In the genomic region with DNA sequence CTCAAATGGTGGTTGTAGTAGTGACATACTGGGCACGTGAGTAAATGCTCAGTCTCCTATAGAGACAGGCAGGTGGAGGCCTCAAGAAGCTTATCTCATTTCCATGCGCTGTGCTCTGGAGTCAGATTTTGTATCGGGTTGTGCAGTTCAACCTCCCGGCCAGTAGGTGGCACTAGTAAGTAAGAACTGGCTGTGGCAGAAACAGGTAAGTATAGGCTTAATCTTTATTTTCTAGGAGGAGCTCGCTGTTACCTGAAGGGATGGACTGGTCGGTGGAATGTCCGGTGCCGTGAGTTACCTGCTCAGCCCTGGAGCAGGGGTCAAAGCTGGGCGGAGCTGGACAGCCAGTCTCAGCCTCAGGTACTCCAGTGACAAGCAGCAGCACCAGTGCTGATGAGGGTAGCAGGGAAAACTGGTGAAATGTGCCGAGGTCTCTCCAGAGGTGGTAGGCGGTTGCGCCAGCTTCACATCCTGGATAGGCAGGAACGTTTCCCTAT, we compare ENCODE assay signal across 9 cellular contexts.
DNase-seq lines count a peak whose midpoint lies in the region; ATAC-seq and TF ChIP-seq lines count a peak whose summit lies in the region.
"Had no signal": no experiment of that assay in that cellular context is flagged by ENCODE, and none has a peak within 500 bp of the region (broad histone marks: within the 10 kb centered on the region; RNA-seq: fewer than 3 reads in every experiment).

No MANE protein-coding gene starts in this region.

- H3K4me3 Mint-ChIP-seq in activated naive CD8-positive, alpha-beta T cell treated with anti-CD3 and anti-CD28 coated beads, Interleukin-2, amount 50 U/mL, for 24 hours: peak overlapping the region; percentile 29
- H3K4me3 Mint-ChIP-seq: brain had no signal

- POLR2A ChIA-PET in Panc1 (lab: Charles Lee): no interaction called here

- H3K9me3 ChIP-seq in Panc1 (ENCODE audit: control insufficient read depth, insufficient read depth, low read depth, low read length): no peaks in the 10 kb centered on the region
- H3K9me3 ChIP-seq in iPS DF 6.9 (ENCODE audit: control insufficient read depth, insufficient read depth, low read length): no peaks in the 10 kb centered on the region

- CTCF ChIA-PET in Panc1 (lab: Charles Lee): interaction anchor here (1.4 kb wide), 1 partner anchor 1058 kb away, joined by 3 read pairs; no protein-coding TSS in a partner anchor

- H3K36me3 Mint-ChIP-seq in activated naive CD8-positive, alpha-beta T cell treated with anti-CD3 and anti-CD28 coated beads, Interleukin-2, amount 50 U/mL, for 24 hours (ENCODE audit: low read depth): no peaks in the 10 kb centered on the region
- H3K36me3 Mint-ChIP-seq: brain had no signal

- H3K27ac Mint-ChIP-seq in activated naive CD8-positive, alpha-beta T cell treated with anti-CD3 and anti-CD28 coated beads, Interleukin-2, amount 50 U/mL, for 24 hours: no peak overlapping the region
- H3K27ac Mint-ChIP-seq: brain had no signal

- no peaks in the 10 kb centered on the region for H3K36me3 ChIP-seq in Panc1 (ENCODE audit: control insufficient read depth, insufficient read depth, low read length)
- H3K36me3 ChIP-seq in iPS DF 6.9 (ENCODE audit: control insufficient read depth, insufficient read depth, low read length): no peaks in the 10 kb centered on the region

- no peaks in the 10 kb centered on the region for H3K9me3 Mint-ChIP-seq in activated naive CD8-positive, alpha-beta T cell treated with anti-CD3 and anti-CD28 coated beads, Interleukin-2, amount 50 U/mL, for 24 hours

- H3K4me1 Mint-ChIP-seq in activated naive CD8-positive, alpha-beta T cell treated with anti-CD3 and anti-CD28 coated beads, Interleukin-2, amount 50 U/mL, for 24 hours: no peaks in the 10 kb centered on the region

- H3K27ac ChIP-seq in Panc1 (ENCODE audit: low read length) (no peak overlapping the region), iPS DF 6.9 (ENCODE audit: low read length) (no peak overlapping the region)

- WGBS in iPS DF 6.9 (ENCODE audit: insufficient coverage, insufficient read length): no CpG with 5 or more reads among the region's 13 CpGs

- intact Hi-C loops in Panc1 (cut with micrococcal nuclease; ENCODE audit: unreplicated experiment): no loop called here

- peak overlapping the region; percentile 5 to 14; a peak in 1 of 4 replicates for H3K4me3 ChIP-seq in Panc1 (ENCODE audit: low read depth in 2 of 2, low read length in 2 of 2)
- H3K4me3 ChIP-seq in iPS DF 6.9 (ENCODE audit: low read length): no peak overlapping the region

- no peaks in the 10 kb centered on the region for H3K27me3 ChIP-seq in Panc1 (ENCODE audit: control insufficient read depth, insufficient read depth, low read length)
- H3K27me3 ChIP-seq in iPS DF 6.9 (ENCODE audit: control insufficient read depth, insufficient read depth, low read length): no peaks in the 10 kb centered on the region

- no peaks in the 10 kb centered on the region for H3K27me3 Mint-ChIP-seq in activated naive CD8-positive, alpha-beta T cell treated with anti-CD3 and anti-CD28 coated beads, Interleukin-2, amount 50 U/mL, for 24 hours
- H3K27me3 Mint-ChIP-seq: brain had no signal

- in situ Hi-C loops in Panc1 (cut with HindIII; ENCODE audit: low pct_unique_long_range_greater_than_20kb, low sequenced_read_pairs): no loop called here

- H3K4me1 ChIP-seq in Panc1 (ENCODE audit: control insufficient read depth, insufficient read depth, low read length) (no peaks in the 10 kb centered on the region), iPS DF 6.9 (ENCODE audit: control insufficient read depth, insufficient read depth, low read length) (no peaks in the 10 kb centered on the region)

- DNase-seq in Daoy (ENCODE audit: low read depth): peak; percentile 3
- DNase-seq in Panc1 (ENCODE audit: low read depth, low spot score): peak; percentile 17
- DNase-seq in activated naive CD8-positive, alpha-beta T cell treated with anti-CD3 and anti-CD28 coated beads, Interleukin-2, amount 50 U/mL, for 24 hours: peak; percentile 46
- peak; percentile 39 for DNase-seq in iPS DF 6.9 (ENCODE audit: low read depth, low spot score)
- DNase-seq in stimulated activated CD4-positive, alpha-beta T cell treated with anti-CD3 and anti-CD28 coated beads, Interleukin-1b, Interleukin-23, amount 100 ng/mL, for 24 hours (ENCODE audit: low read depth in 4 of 4, low spot score in 1 of 4): peak in 3 of 4 experiments; percentile 5 to 24 (median 13)
- DNase-seq in NCI-H345 treated with DMSO at 0.1 percent for 48 hours (lab: John Stamatoyannopoulos, UW; ENCODE audit: unreplicated experiment): no peak

- no TSS peak for BruUV-seq in Panc1 (replicated peaks; lab: Mats Ljungman, UMichigan)

- TF ChIP-seq CTCF in Panc1 (IDR thresholded peaks at IDR 0.05): peak; percentile 79

- ATAC-seq in GM21381 (IDR thresholded peaks at IDR 0.05; ENCODE audit: unreplicated experiment) (peak; percentile 88), HG03571 (IDR thresholded peaks at IDR 0.05; ENCODE audit: unreplicated experiment) (peak; percentile 86), Panc1 (peak; percentile 71)
- peak; percentile 63 for ATAC-seq in activated naive CD8-positive, alpha-beta T cell treated with anti-CD3 and anti-CD28 coated beads, Interleukin-2, amount 50 U/mL, for 24 hours
